Comparison of ENCODE assay signal across 21 cellular contexts in the genomic region with DNA sequence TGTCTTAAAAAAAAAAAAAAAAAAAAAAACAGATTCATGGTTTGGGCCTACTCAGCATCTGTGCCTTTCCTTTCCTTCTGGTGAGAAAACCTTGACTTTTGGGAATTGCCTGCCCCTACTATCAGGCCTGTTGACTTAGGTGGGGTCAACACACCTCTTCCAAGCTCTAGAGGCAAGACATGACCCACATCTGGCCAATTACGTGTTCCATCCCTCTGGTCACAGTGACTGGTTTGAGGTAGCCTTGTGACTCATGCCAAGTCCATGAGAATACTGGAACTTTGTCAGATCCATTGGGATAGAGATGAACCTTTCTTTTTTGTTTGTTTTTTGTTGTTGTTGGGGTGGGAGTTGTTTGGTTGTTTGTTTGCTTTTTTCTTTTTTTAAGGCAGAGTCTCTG. TPM values are rescaled to one million over a fixed set of nuclear protein-coding genes. Genes with fewer than 3 reads are reported as not detected.
DNase-seq lines count a peak whose midpoint lies in the region; ATAC-seq and TF ChIP-seq lines count a peak whose summit lies in the region.
"Had no signal": no experiment of that assay in that cellular context is flagged by ENCODE, and none has a peak within 500 bp of the region (broad histone marks: within the 10 kb centered on the region; RNA-seq: fewer than 3 reads in every experiment).

No MANE protein-coding gene starts in this region.

- no peak for ATAC-seq in activated naive CD4-positive, alpha-beta T cell treated with anti-CD3 and anti-CD28 coated beads, Interleukin-2, amount 50 U/mL, for 72 hours
- ATAC-seq in PC-3 (peak; percentile 45; the same call in 1 of the 2 replicates), HG03521 (IDR thresholded peaks at IDR 0.05; ENCODE audit: unreplicated experiment) (no peak)
- ATAC-seq: SK-N-SH treated with all-trans-retinoic acid at 6 μM for 48 hours; stimulated activated naive B cell treated with anti-CD40 and anti-IgM and Interleukin-4, amounts not matched to agents 10 μg/mL and 1 μg/mL and 100 μg/mL, for 72 hours had no signal

- H3K4me3 Mint-ChIP-seq in activated naive CD4-positive, alpha-beta T cell treated with anti-CD3 and anti-CD28 coated beads, Interleukin-2, amount 10 ng/mL, durations not matched to agents 7 days and 5 days, result no peak overlapping the region
- H3K4me3 Mint-ChIP-seq: activated CD4-positive, alpha-beta memory T cell treated with anti-CD3 and anti-CD28 coated beads for 36 hours; stimulated activated naive B cell treated with anti-CD40 and anti-IgM and Interleukin-4, amounts not matched to agents 10 μg/mL and 1 μg/mL and 100 μg/mL, for 72 hours had no signal

- peaks cover 24% of the 10 kb centered on the region for H3K4me1 Mint-ChIP-seq in activated naive CD4-positive, alpha-beta T cell treated with anti-CD3 and anti-CD28 coated beads, Interleukin-2, amount 10 ng/mL, durations not matched to agents 7 days and 5 days

- H3K4me2 ChIP-seq in PC-3 (ENCODE audit: low read length), result no peak overlapping the region
- H3K4me2 ChIP-seq: smooth muscle cell had no signal

- H3K36me3 ChIP-seq in PC-3 (ENCODE audit: low read depth, low read length) (no peaks in the 10 kb centered on the region), prostate gland (no peaks in the 10 kb centered on the region)
- H3K36me3 ChIP-seq: BE2C, HAP-1 had no signal

- H3K27me3 ChIP-seq in PC-3 (ENCODE audit: low read length), result no peaks in the 10 kb centered on the region
- H3K27me3 ChIP-seq in prostate gland (replicated peaks; ENCODE audit: insufficient read depth), result no peaks in the 10 kb centered on the region
- H3K27me3 ChIP-seq: BE2C had no signal

- no peak for DNase-seq in activated naive CD4-positive, alpha-beta T cell treated with anti-CD3 and anti-CD28 coated beads, Interleukin-2, amount 10 ng/mL, durations not matched to agents 7 days and 5 days
- no peak for DNase-seq in activated naive CD4-positive, alpha-beta T cell treated with anti-CD3 and anti-CD28 coated beads, Interleukin-2, amount 50 U/mL, for 72 hours (ENCODE audit: low spot score in 2 of 2)
- DNase-seq in PC-3 (peak; percentile 42), epithelial cell of esophagus (ENCODE audit: low read depth) (peak; percentile 54), prostate gland (ENCODE audit: low spot score) (no peak), NCI-H128 (lab: John Stamatoyannopoulos, UW; ENCODE audit: unreplicated experiment) (no peak), superior temporal gyrus (ENCODE audit: extremely low spot score) (no peak)
- DNase-seq: activated CD4-positive, alpha-beta memory T cell treated with anti-CD3 and anti-CD28 coated beads for 36 hours; activated CD4-positive, CD25-positive, alpha-beta regulatory T cell; activated effector memory CD4-positive, alpha-beta T cell treated with anti-CD3 and anti-CD28 coated beads, Interleukin-2, amount 50 U/mL, for 16 hours; BE2C; NCI-H1105 treated with DMSO at 0.1 percent for 48 hours; NCI-H510A; stimulated activated naive B cell treated with anti-CD40 and anti-IgM and Interleukin-4, amounts not matched to agents 10 μg/mL and 1 μg/mL and 100 μg/mL, for 72 hours; T-helper 9 cell had no signal

- H3K9me3 ChIP-seq in PC-3 (ENCODE audit: low read length), result no peaks in the 10 kb centered on the region
- H3K9me3 ChIP-seq in prostate gland, result no peaks in the 10 kb centered on the region
- H3K9me3 ChIP-seq: BE2C, HAP-1 had no signal

- intact Hi-C loops in PC-3 (cut with micrococcal nuclease) (no loop called here), prostate gland (cut with DNase I) (loop anchor here (5.0 kb wide), 1 partner anchor 86 kb away; no protein-coding TSS in a partner anchor)

- no peaks in the 10 kb centered on the region for H3K4me1 ChIP-seq in PC-3 (ENCODE audit: insufficient read depth, low read length)
- no peaks in the 10 kb centered on the region for H3K4me1 ChIP-seq in prostate gland (replicated peaks)
- H3K4me1 ChIP-seq: BE2C, HAP-1 had no signal

- no TSS peak for BruUV-seq in PC-3 (replicated peaks; lab: Mats Ljungman, UMichigan)

- no peaks in the 10 kb centered on the region for H3K9me2 ChIP-seq in PC-3 (replicated peaks; ENCODE audit: low read length)

- CTCF ChIA-PET in activated naive CD4-positive, alpha-beta T cell treated with anti-CD3 and anti-CD28 coated beads, Interleukin-2, amount 10 ng/mL, durations not matched to agents 7 days and 5 days (lab: Charles Lee), result interaction anchor here (0.7 to 1.2 kb wide), 3 partner anchors 7 to 12 kb away, joined by 3 to 4 read pairs (median 3); no protein-coding TSS in a partner anchor
- CTCF ChIA-PET in PC-3 (lab: Charles Lee), result interaction anchor here (0.6 kb wide), 1 partner anchor 12 kb away, joined by 3 read pairs; no protein-coding TSS in a partner anchor

- no peak for TF ChIP-seq CTCF in PC-3 (conservative IDR thresholded peaks at IDR 0.05; ENCODE audit: low read depth, low read length)
- TF ChIP-seq CTCF in epithelial cell of esophagus (IDR thresholded peaks at IDR 0.05; ENCODE audit: insufficient read depth, low read depth, low read length, missing control alignments), result no peak
- TF ChIP-seq CTCF in prostate gland (IDR thresholded peaks at IDR 0.05), result no peak

- H2AFZ ChIP-seq in PC-3 (ENCODE audit: low read length), result no peak overlapping the region

- no peaks in the 10 kb centered on the region for H3K9me3 Mint-ChIP-seq in activated naive CD4-positive, alpha-beta T cell treated with anti-CD3 and anti-CD28 coated beads, Interleukin-2, amount 10 ng/mL, durations not matched to agents 7 days and 5 days
- H3K9me3 Mint-ChIP-seq in activated naive CD4-positive, alpha-beta T cell treated with anti-CD3 and anti-CD28 coated beads, Interleukin-2, amount 50 U/mL, for 72 hours, result no peaks in the 10 kb centered on the region
- H3K9me3 Mint-ChIP-seq: activated CD4-positive, alpha-beta memory T cell treated with anti-CD3 and anti-CD28 coated beads for 36 hours; stimulated activated naive B cell treated with anti-CD40 and anti-IgM and Interleukin-4, amounts not matched to agents 10 μg/mL and 1 μg/mL and 100 μg/mL, for 72 hours had no signal

- H3K36me3 Mint-ChIP-seq in activated naive CD4-positive, alpha-beta T cell treated with anti-CD3 and anti-CD28 coated beads, Interleukin-2, amount 10 ng/mL, durations not matched to agents 7 days and 5 days, result no peaks in the 10 kb centered on the region
- no peaks in the 10 kb centered on the region for H3K36me3 Mint-ChIP-seq in activated naive CD4-positive, alpha-beta T cell treated with anti-CD3 and anti-CD28 coated beads, Interleukin-2, amount 50 U/mL, for 72 hours
- H3K36me3 Mint-ChIP-seq: activated CD4-positive, alpha-beta memory T cell treated with anti-CD3 and anti-CD28 coated beads for 36 hours; stimulated activated naive B cell treated with anti-CD40 and anti-IgM and Interleukin-4, amounts not matched to agents 10 μg/mL and 1 μg/mL and 100 μg/mL, for 72 hours had no signal

- peak overlapping the region; percentile 3 for H3K27ac Mint-ChIP-seq in activated naive CD4-positive, alpha-beta T cell treated with anti-CD3 and anti-CD28 coated beads, Interleukin-2, amount 10 ng/mL, durations not matched to agents 7 days and 5 days
- no peak overlapping the region for H3K27ac Mint-ChIP-seq in activated naive CD4-positive, alpha-beta T cell treated with anti-CD3 and anti-CD28 coated beads, Interleukin-2, amount 50 U/mL, for 72 hours
- H3K27ac Mint-ChIP-seq: activated CD4-positive, alpha-beta memory T cell treated with anti-CD3 and anti-CD28 coated beads for 36 hours; stimulated activated naive B cell treated with anti-CD40 and anti-IgM and Interleukin-4, amounts not matched to agents 10 μg/mL and 1 μg/mL and 100 μg/mL, for 72 hours had no signal

- no peaks in the 10 kb centered on the region for H3K79me2 ChIP-seq in PC-3 (ENCODE audit: low read length)

- no peaks in the 10 kb centered on the region for H4K20me1 ChIP-seq in PC-3 (ENCODE audit: low read length)

- no peaks in the 10 kb centered on the region for H3F3A ChIP-seq in PC-3 (ENCODE audit: low read length, unreplicated experiment)

- POLR2A ChIA-PET in PC-3 (lab: Charles Lee; ENCODE audit: unreplicated experiment), result no interaction called here

- H3K27me3 Mint-ChIP-seq in activated naive CD4-positive, alpha-beta T cell treated with anti-CD3 and anti-CD28 coated beads, Interleukin-2, amount 10 ng/mL, durations not matched to agents 7 days and 5 days, result peaks cover 15% of the 10 kb centered on the region
- H3K27me3 Mint-ChIP-seq: activated CD4-positive, alpha-beta memory T cell treated with anti-CD3 and anti-CD28 coated beads for 36 hours; stimulated activated naive B cell treated with anti-CD40 and anti-IgM and Interleukin-4, amounts not matched to agents 10 μg/mL and 1 μg/mL and 100 μg/mL, for 72 hours had no signal

- WGBS in prostate gland, result 100% methylated on average over 1 of the region's 1 CpG

- no peak overlapping the region for H3K4me3 ChIP-seq in PC-3 (ENCODE audit: low read length)
- no peak overlapping the region for H3K4me3 ChIP-seq in epithelial cell of esophagus (ENCODE audit: low read length)
- H3K4me3 ChIP-seq in prostate gland, result no peak overlapping the region
- H3K4me3 ChIP-seq: coronary artery, HAP-1, smooth muscle cell had no signal

- no peak overlapping the region for H3K9ac ChIP-seq in PC-3 (ENCODE audit: low read length)

- TF ChIP-seq POLR2A in prostate gland (IDR thresholded peaks at IDR 0.05), result no peak

- H3K27ac ChIP-seq in PC-3 (ENCODE audit: low read length), result no peak overlapping the region
- H3K27ac ChIP-seq in prostate gland, result no peak overlapping the region
- H3K27ac ChIP-seq: 22Rv1, coronary artery had no signal

RNA-seq across cellular contexts. Expression of a gene that starts 37.3 kb away (rescaled TPM):
- total RNA-seq in activated naive CD4-positive, alpha-beta T cell treated with anti-CD3 and anti-CD28 coated beads, Interleukin-2, amount 50 U/mL, for 72 hours, result 100 to 1,000 TPM; 159 to 210 TPM
- total RNA-seq in PC-3 (2014; rRNA removed) (86.7 and 114 TPM in 2 replicates), prostate gland (10 to 100 TPM; 77.3 to 77.6 TPM)

RNA-seq across cellular contexts. Expression of a gene that starts 38.2 kb away (rescaled TPM):
- 100 to 1,000 TPM; 216 to 408 TPM for total RNA-seq in activated naive CD4-positive, alpha-beta T cell treated with anti-CD3 and anti-CD28 coated beads, Interleukin-2, amount 50 U/mL, for 72 hours
- total RNA-seq in PC-3 (2014; rRNA removed), result 335 and 340 TPM in 2 replicates
- 100 to 1,000 TPM; 133 to 196 TPM for total RNA-seq in prostate gland

Comparison
In these comparisons a context has a peak if more than half of its experiments do, and no peak if none do; other contexts are left out.
1. DNase-seq: peak in PC-3 (single experiment) and epithelial cell of esophagus (single experiment); none in activated naive CD4-positive, alpha-beta T cell treated with anti-CD3 and anti-CD28 coated beads, Interleukin-2, amount 10 ng/mL, durations not matched to agents 7 days and 5 days (single experiment), activated naive CD4-positive, alpha-beta T cell treated with anti-CD3 and anti-CD28 coated beads, Interleukin-2, amount 50 U/mL, for 72 hours (0 of 2), prostate gland (single experiment), NCI-H128 (single experiment) and superior temporal gyrus (single experiment).